ENCODE assay signal across 10 cellular contexts in genomic region chr17:68346448-68346847, GRCh38. TPM values are rescaled to one million over a fixed set of nuclear protein-coding genes. Genes with fewer than 3 reads are reported as not detected.
DNase-seq lines count a peak whose midpoint lies in the region; ATAC-seq lines count a peak whose summit lies in the region.
"Had no signal": no experiment of that assay in that cellular context is flagged by ENCODE, and none has a peak within 500 bp of the region (broad histone marks: within the 10 kb centered on the region; RNA-seq: fewer than 3 reads in every experiment).

No MANE protein-coding gene starts in this region.

- no peaks in the 10 kb centered on the region for H3K9me3 Mint-ChIP-seq in activated CD4-positive, alpha-beta T cell treated with anti-CD3 and anti-CD28 coated beads for 36 hours (ENCODE audit: low read depth)

- CTCF ChIA-PET in activated CD4-positive, alpha-beta T cell treated with anti-CD3 and anti-CD28 coated beads for 36 hours (lab: Charles Lee) = interaction anchor here (0.9 kb wide), 1 partner anchor 54 kb away, joined by 4 read pairs; no protein-coding TSS in a partner anchor

- no peaks in the 10 kb centered on the region for H3K9me3 ChIP-seq in SJCRH30 (replicated peaks)

- no peaks in the 10 kb centered on the region for H3K36me3 ChIP-seq in SJCRH30

- DNase-seq in activated CD4-positive, alpha-beta T cell treated with anti-CD3 and anti-CD28 coated beads for 36 hours = peak; percentile 88
- DNase-seq in stimulated activated CD4-positive, alpha-beta T cell treated with anti-CD3 and anti-CD28 coated beads, TNF-alpha, amount 100 ng/mL, for 4 hours (ENCODE audit: low read depth in 3 of 3) = peak; percentile 21 to 46 (median 45)
- DNase-seq in SJCRH30 = no peak
- no peak for DNase-seq in islet precursor cell
- no peak for DNase-seq in DMS79 treated with DMSO at 0.1 percent for 48 hours (lab: John Stamatoyannopoulos, UW)

- POLR2A ChIA-PET in activated CD4-positive, alpha-beta T cell treated with anti-CD3 and anti-CD28 coated beads for 36 hours (lab: Charles Lee) = interaction anchor here (0.6 kb wide), 1 partner anchor 265 kb away, joined by 3 read pairs; no protein-coding TSS in a partner anchor

- no peaks in the 10 kb centered on the region for H3K4me1 ChIP-seq in SJCRH30

- H3K27me3 Mint-ChIP-seq in activated CD4-positive, alpha-beta T cell treated with anti-CD3 and anti-CD28 coated beads for 36 hours = no peaks in the 10 kb centered on the region

- H3K27me3 ChIP-seq in SJCRH30 = no peaks in the 10 kb centered on the region

- intact Hi-C loops in activated CD4-positive, alpha-beta T cell treated with anti-CD3 and anti-CD28 coated beads for 36 hours (cut with DNase I, micrococcal nuclease) = loop anchor here (1.0 to 5.0 kb wide), 7 partner anchors 10 to 116 kb away; partner anchors contain the start of genes ARSG (in 1 of the 2) and SLC16A6 (in 1 of the 2)

- H3K27ac Mint-ChIP-seq in activated CD4-positive, alpha-beta T cell treated with anti-CD3 and anti-CD28 coated beads for 36 hours = peak overlapping the region; percentile 100

- H3K4me3 Mint-ChIP-seq in activated CD4-positive, alpha-beta T cell treated with anti-CD3 and anti-CD28 coated beads for 36 hours = peak overlapping the region; percentile 79

- peaks cover 67% of the 10 kb centered on the region for H3K4me1 Mint-ChIP-seq in activated CD4-positive, alpha-beta T cell treated with anti-CD3 and anti-CD28 coated beads for 36 hours

- H3K27ac ChIP-seq in SJCRH30 = no peak overlapping the region

- ATAC-seq in GM18867 (IDR thresholded peaks at IDR 0.05; ENCODE audit: unreplicated experiment) = peak; percentile 76
- peak; percentile 70 for ATAC-seq in HG03159 (IDR thresholded peaks at IDR 0.05; ENCODE audit: unreplicated experiment)
- peak; percentile 84 for ATAC-seq in activated CD4-positive, alpha-beta T cell treated with anti-CD3 and anti-CD28 coated beads for 36 hours
- ATAC-seq in esophagus mucosa = peak; percentile 48
- ATAC-seq: HCT116 had no signal

- peaks cover 15% of the 10 kb centered on the region for H3K36me3 Mint-ChIP-seq in activated CD4-positive, alpha-beta T cell treated with anti-CD3 and anti-CD28 coated beads for 36 hours (ENCODE audit: low read depth)

- no peak overlapping the region for H3K4me3 ChIP-seq in SJCRH30

RNA-seq across cellular contexts. Expression of gene ARSG, which starts 55.2 kb away (rescaled TPM):
- 10 to 100 TPM in 1 of 2 experiments, 1 to 10 TPM in 1; 7.8 to 10.9 TPM for total RNA-seq in activated CD4-positive, alpha-beta T cell treated with anti-CD3 and anti-CD28 coated beads for 36 hours
- total RNA-seq in esophagus mucosa = 6.8 TPM
- total RNA-seq in SJCRH30 (2014; rRNA removed; shearing (Covaris generic)) = 1.0 and 1.9 TPM in 2 replicates

RNA-seq across cellular contexts. Expression of gene SLC16A6, which starts 55.5 kb away (rescaled TPM):
- total RNA-seq in activated CD4-positive, alpha-beta T cell treated with anti-CD3 and anti-CD28 coated beads for 36 hours = 1 to 10 TPM; 2.9 to 3.2 TPM
- total RNA-seq in esophagus mucosa = 14.4 TPM
- 0.18 and 0.30 TPM in 2 replicates for total RNA-seq in SJCRH30 (2014; rRNA removed; shearing (Covaris generic))
- total RNA-seq: epithelial cell of proximal tubule had no signal

Comparison
In these comparisons a context has a peak if more than half of its experiments do, and no peak if none do; other contexts are left out.
1. DNase-seq: peak in activated CD4-positive, alpha-beta T cell treated with anti-CD3 and anti-CD28 coated beads for 36 hours (single experiment) and stimulated activated CD4-positive, alpha-beta T cell treated with anti-CD3 and anti-CD28 coated beads, TNF-alpha, amount 100 ng/mL, for 4 hours (3 of 3); none in SJCRH30 (0 of 2), islet precursor cell (single experiment) and DMS79 treated with DMSO at 0.1 percent for 48 hours (single experiment).
2. Peak in every context shown above with its lines, with median percentiles within 50 percentile points of each other: ATAC-seq.